ENCODE assay signal across 9 cellular contexts in the genomic region with DNA sequence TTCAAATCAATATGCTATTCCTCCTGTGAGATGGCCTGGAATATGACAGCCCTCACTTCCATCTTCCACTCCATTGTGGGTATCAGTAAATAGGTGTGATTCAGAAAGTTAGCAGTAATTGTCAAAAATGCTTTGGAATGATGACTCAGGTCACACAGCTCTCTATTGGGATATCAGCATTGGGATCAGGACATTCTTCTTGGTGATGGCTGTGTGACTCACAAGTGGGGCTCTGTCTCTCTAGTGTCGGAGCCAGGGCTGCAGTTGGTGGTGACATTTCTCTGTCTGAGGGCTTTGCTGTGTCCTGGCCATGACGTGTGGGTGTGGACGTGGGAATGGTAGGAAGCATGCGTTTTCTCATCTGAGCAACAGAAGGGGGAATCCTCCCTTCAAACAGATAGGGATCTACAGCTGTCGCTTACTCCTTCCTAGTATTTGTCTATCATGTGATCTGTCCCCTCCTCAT.
DNase-seq lines count a peak whose midpoint lies in the region; ATAC-seq and TF ChIP-seq lines count a peak whose summit lies in the region.
"Had no signal": no experiment of that assay in that cellular context is flagged by ENCODE, and none has a peak within 500 bp of the region (broad histone marks: within the 10 kb centered on the region; RNA-seq: fewer than 3 reads in every experiment).

No MANE protein-coding gene starts in this region.

- peaks cover 8% of the 10 kb centered on the region for H3K36me3 ChIP-seq in right atrium auricular region
- H3K36me3 ChIP-seq in transverse colon = no peaks in the 10 kb centered on the region

- intact Hi-C loops in transverse colon (cut with DNase I; ENCODE audit: low total_unique reads) = loop anchor here (5.0 kb wide), 2 partner anchors 126 to 161 kb away; partner anchors contain the start of gene TRIO

- POLR2A ChIA-PET in WTC11 (lab: Charles Lee) = no interaction called here

- TF ChIP-seq EP300 in transverse colon (IDR thresholded peaks at IDR 0.05; ENCODE audit: low read depth) = no peak

- ATAC-seq in WTC11 = no peak
- no peak for ATAC-seq in T-helper 17 cell
- no peak for ATAC-seq in GM19455 (IDR thresholded peaks at IDR 0.05; ENCODE audit: unreplicated experiment)

- H3K27me3 ChIP-seq in right atrium auricular region (no peaks in the 10 kb centered on the region), transverse colon (no peaks in the 10 kb centered on the region)

- H3K4me1 Mint-ChIP-seq in WTC11 (peaks cover 64% of the 10 kb centered on the region), T-helper 17 cell (no peaks in the 10 kb centered on the region)

- no peak overlapping the region for H3K4me3 ChIP-seq in right atrium auricular region
- no peak overlapping the region for H3K4me3 ChIP-seq in transverse colon

- H3K27me3 Mint-ChIP-seq in WTC11 (ENCODE audit: low read depth) (no peaks in the 10 kb centered on the region), T-helper 17 cell (peaks cover 74% of the 10 kb centered on the region)

- H3K27ac Mint-ChIP-seq in WTC11 = peak overlapping the region; percentile 99; the same call in 1 of the 2 replicates
- H3K27ac Mint-ChIP-seq in T-helper 17 cell = no peak overlapping the region

- TF ChIP-seq CTCF in WTC11 (IDR thresholded peaks at IDR 0.05) (no peak), right atrium auricular region (IDR thresholded peaks at IDR 0.05) (no peak), transverse colon (IDR thresholded peaks at IDR 0.05) (no peak)

- H3K9me3 Mint-ChIP-seq in WTC11 = no peaks in the 10 kb centered on the region

- CTCF ChIA-PET in WTC11 (lab: Charles Lee) = interaction anchor here (2.3 to 3.3 kb wide), 4 partner anchors 7 to 127 kb away, joined by 10 to 45 read pairs (median 26); partner anchors contain the start of gene TRIO

- H3K36me3 Mint-ChIP-seq in WTC11 = no peaks in the 10 kb centered on the region
- H3K36me3 Mint-ChIP-seq in T-helper 17 cell (ENCODE audit: low read depth) = peaks cover 2% of the 10 kb centered on the region

- peaks cover 0 to 61% of the 10 kb centered on the region in 2 donors for H3K4me1 ChIP-seq in right atrium auricular region
- H3K4me1 ChIP-seq in transverse colon = peaks cover 19 to 62% (median 40%) of the 10 kb centered on the region in 4 donors

- DNase-seq in HPDE6-E6E7 (ENCODE audit: extremely low spot score) = peak; percentile 49
- DNase-seq in WTC11 (ENCODE audit: low spot score) = no peak
- DNase-seq in right atrium auricular region (ENCODE audit: low spot score) = peak; percentile 72
- DNase-seq in transverse colon = no peak
- no peak for DNase-seq in T-helper 17 cell
- DNase-seq in HuH-7 (ENCODE audit: low spot score) = no peak
- DNase-seq: NCI-H187 treated with DMSO at 0.1 percent for 48 hours; stimulated activated CD4-positive, alpha-beta T cell treated with anti-CD3 and anti-CD28 coated beads, Interleukin-1b, Interleukin-23, amount 100 ng/mL, for 48 hours had no signal

- H3K9me3 ChIP-seq in right atrium auricular region (no peaks in the 10 kb centered on the region), transverse colon (no peaks in the 10 kb centered on the region), T-helper 17 cell (ENCODE audit: control insufficient read depth, low read length, poor library complexity, severe bottlenecking) (no peaks in the 10 kb centered on the region)

- in situ Hi-C loops in transverse colon (cut with MboI; ENCODE audit: low pct_ligation_motif_present in 1 of 4, low pct_unique_long_range_greater_than_20kb in 1 of 4, low sequenced_read_pairs in 3 of 4) = loop anchor here (5.0 to 25.0 kb wide), 4 partner anchors 123 to 163 kb away; partner anchors contain the start of gene TRIO (in 2 of the 4)

- 72 to 80% methylated on average over 1 to 5 of the region's 5 CpGs for WGBS in transverse colon (ENCODE audit: low coverage in 1 of 2), 2 donors

- TF ChIP-seq POLR2A in transverse colon (IDR thresholded peaks at IDR 0.05) = no peak

- peak overlapping the region; percentile 50 to 74 for H3K27ac ChIP-seq in right atrium auricular region
- H3K27ac ChIP-seq in transverse colon = peak overlapping the region; percentile 65 to 80 (median 72)

- H3K4me3 Mint-ChIP-seq in WTC11 = no peak overlapping the region
- no peak overlapping the region for H3K4me3 Mint-ChIP-seq in T-helper 17 cell

TF ChIP-seq in WTC11, 78 proteins besides CTCF, POLR2A, EP300 and RAD21 (continues in another document):
- TF ChIP-seq, protein P1, sequence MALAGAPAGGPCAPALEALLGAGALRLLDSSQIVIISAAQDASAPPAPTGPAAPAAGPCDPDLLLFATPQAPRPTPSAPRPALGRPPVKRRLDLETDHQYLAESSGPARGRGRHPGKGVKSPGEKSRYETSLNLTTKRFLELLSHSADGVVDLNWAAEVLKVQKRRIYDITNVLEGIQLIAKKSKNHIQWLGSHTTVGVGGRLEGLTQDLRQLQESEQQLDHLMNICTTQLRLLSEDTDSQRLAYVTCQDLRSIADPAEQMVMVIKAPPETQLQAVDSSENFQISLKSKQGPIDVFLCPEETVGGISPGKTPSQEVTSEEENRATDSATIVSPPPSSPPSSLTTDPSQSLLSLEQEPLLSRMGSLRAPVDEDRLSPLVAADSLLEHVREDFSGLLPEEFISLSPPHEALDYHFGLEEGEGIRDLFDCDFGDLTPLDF (CRISPR knock-in tag; IDR thresholded peaks at IDR 0.05) = no peak
- TF ChIP-seq, protein P2, sequence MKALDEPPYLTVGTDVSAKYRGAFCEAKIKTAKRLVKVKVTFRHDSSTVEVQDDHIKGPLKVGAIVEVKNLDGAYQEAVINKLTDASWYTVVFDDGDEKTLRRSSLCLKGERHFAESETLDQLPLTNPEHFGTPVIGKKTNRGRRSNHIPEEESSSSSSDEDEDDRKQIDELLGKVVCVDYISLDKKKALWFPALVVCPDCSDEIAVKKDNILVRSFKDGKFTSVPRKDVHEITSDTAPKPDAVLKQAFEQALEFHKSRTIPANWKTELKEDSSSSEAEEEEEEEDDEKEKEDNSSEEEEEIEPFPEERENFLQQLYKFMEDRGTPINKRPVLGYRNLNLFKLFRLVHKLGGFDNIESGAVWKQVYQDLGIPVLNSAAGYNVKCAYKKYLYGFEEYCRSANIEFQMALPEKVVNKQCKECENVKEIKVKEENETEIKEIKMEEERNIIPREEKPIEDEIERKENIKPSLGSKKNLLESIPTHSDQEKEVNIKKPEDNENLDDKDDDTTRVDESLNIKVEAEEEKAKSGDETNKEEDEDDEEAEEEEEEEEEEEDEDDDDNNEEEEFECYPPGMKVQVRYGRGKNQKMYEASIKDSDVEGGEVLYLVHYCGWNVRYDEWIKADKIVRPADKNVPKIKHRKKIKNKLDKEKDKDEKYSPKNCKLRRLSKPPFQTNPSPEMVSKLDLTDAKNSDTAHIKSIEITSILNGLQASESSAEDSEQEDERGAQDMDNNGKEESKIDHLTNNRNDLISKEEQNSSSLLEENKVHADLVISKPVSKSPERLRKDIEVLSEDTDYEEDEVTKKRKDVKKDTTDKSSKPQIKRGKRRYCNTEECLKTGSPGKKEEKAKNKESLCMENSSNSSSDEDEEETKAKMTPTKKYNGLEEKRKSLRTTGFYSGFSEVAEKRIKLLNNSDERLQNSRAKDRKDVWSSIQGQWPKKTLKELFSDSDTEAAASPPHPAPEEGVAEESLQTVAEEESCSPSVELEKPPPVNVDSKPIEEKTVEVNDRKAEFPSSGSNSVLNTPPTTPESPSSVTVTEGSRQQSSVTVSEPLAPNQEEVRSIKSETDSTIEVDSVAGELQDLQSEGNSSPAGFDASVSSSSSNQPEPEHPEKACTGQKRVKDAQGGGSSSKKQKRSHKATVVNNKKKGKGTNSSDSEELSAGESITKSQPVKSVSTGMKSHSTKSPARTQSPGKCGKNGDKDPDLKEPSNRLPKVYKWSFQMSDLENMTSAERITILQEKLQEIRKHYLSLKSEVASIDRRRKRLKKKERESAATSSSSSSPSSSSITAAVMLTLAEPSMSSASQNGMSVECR (CRISPR knock-in tag; IDR thresholded peaks at IDR 0.05; ENCODE audit: borderline replicate concordance) = no peak
- TF ChIP-seq RELA (CRISPR knock-in tag; IDR thresholded peaks at IDR 0.05; ENCODE audit: borderline replicate concordance) = no peak
- TF ChIP-seq E2F4 (CRISPR knock-in tag; IDR thresholded peaks at IDR 0.05; ENCODE audit: borderline replicate concordance, low read depth) = no peak
- no peak for TF ChIP-seq IRF1 (CRISPR knock-in tag; IDR thresholded peaks at IDR 0.05)
- TF ChIP-seq TEAD4 (CRISPR knock-in tag; IDR thresholded peaks at IDR 0.05) = no peak
- no peak for TF ChIP-seq ZNF263 (CRISPR knock-in tag; IDR thresholded peaks at IDR 0.05; ENCODE audit: low read depth)
- no peak for TF ChIP-seq ATF6 (CRISPR knock-in tag; IDR thresholded peaks at IDR 0.05)

Comparison
In these comparisons a context has a peak if more than half of its experiments do, and no peak if none do; other contexts are left out.
1. DNase-seq: peak in HPDE6-E6E7 (single experiment) and right atrium auricular region (single experiment); none in WTC11 (single experiment), transverse colon (single experiment), T-helper 17 cell (0 of 3) and HuH-7 (single experiment).